Comparison of ENCODE assay signal across 23 cellular contexts in genomic region chr9:7241694-7242093, GRCh38.
"Had no signal": no experiment of that assay in that cellular context is flagged by ENCODE, and none has a peak within 500 bp of the region (broad histone marks: within the 10 kb centered on the region; RNA-seq: fewer than 3 reads in every experiment).

No MANE protein-coding gene starts in this region.

- H3K4me3 ChIP-seq: K562 had no signal

- H3K27me3 Mint-ChIP-seq: IgD-negative memory B cell had no signal

- DNase-seq: Kasumi-1, MM.1S, NCI-H1092 treated with DMSO at 0.1 percent for 48 hours, NCI-H1436, NCI-H187, NCI-H2029, NCI-H2081 treated with DMSO at 0.1 percent for 48 hours, NCI-H2171, NCI-H226, NCI-H446, NCI-H510A, NCI-H524 treated with DMSO at 0.1 percent for 48 hours, NCI-H69, NCI-H774, SHP77, SK-N-SH, SW 1271 had no signal

- H3K9ac ChIP-seq: KMS-11, SK-N-SH had no signal

- H3K27ac Mint-ChIP-seq: IgD-negative memory B cell had no signal

- H3K9me2 ChIP-seq: SK-N-SH had no signal

- H3K9me3 ChIP-seq: SK-N-SH had no signal

- ATAC-seq: K562, Panc1 had no signal

- H3K4me2 ChIP-seq: KMS-11, SK-N-SH had no signal

- H3K4me3 Mint-ChIP-seq: IgD-negative memory B cell had no signal

- H3K27ac ChIP-seq: HL-60, KMS-11, RWPE1 had no signal
